23 cellular contexts compared by ENCODE assay signal in genomic region chr13:27133889-27134288, GRCh38.
"Had no signal": no experiment of that assay in that cellular context is flagged by ENCODE, and none has a peak within 500 bp of the region (broad histone marks: within the 10 kb centered on the region; RNA-seq: fewer than 3 reads in every experiment).

No MANE protein-coding gene starts in this region.

- H3K27ac ChIP-seq: coronary artery, epithelial cell of prostate, heart right ventricle, neural progenitor cell, SK-N-MC, thyroid gland, upper lobe of right lung had no signal

- DNase-seq: activated CD4-positive, alpha-beta memory T cell treated with anti-CD3 and anti-CD28 coated beads, Interleukin-2, amount 10 ng/mL, durations not matched to agents 7 days and 5 days; activated CD4-positive, alpha-beta T cell treated with anti-CD3 and anti-CD28 coated beads, Interleukin-2, amount 10 ng/mL, durations not matched to agents 24 days and 14 days; activated CD4-positive, CD25-positive, alpha-beta regulatory T cell; activated gamma-delta T cell; cerebellar nuclear complex; foreskin fibroblast; heart right ventricle; islet precursor cell; left colon; naive B cell; stimulated activated CD4-positive, alpha-beta T cell treated with anti-CD3 and anti-CD28 coated beads, Interleukin-2, amount 100 ng/mL, for 48 hours; stimulated activated CD8-positive, alpha-beta memory T cell treated with anti-CD3 and anti-CD28 coated beads, Interleukin-4, amount 100 ng/mL, for 48 hours; stimulated activated naive CD4-positive, alpha-beta T cell treated with Interleukin-2 at 50 U/mL for 16 hours; substantia nigra; SW 1271; T-helper 17 cell; thyroid gland; upper lobe of right lung had no signal

- H3K4me1 Mint-ChIP-seq: neural progenitor cell had no signal

- H3K4me3 ChIP-seq: coronary artery, heart right ventricle, lung, neural progenitor cell, SK-N-MC, thyroid gland, upper lobe of right lung had no signal

- H3K27me3 ChIP-seq: heart right ventricle, neural progenitor cell, thyroid gland, upper lobe of right lung had no signal

- H3K36me3 ChIP-seq: heart right ventricle, neural progenitor cell, thyroid gland, upper lobe of right lung had no signal

- H3K4me3 Mint-ChIP-seq: activated CD4-positive, alpha-beta memory T cell treated with anti-CD3 and anti-CD28 coated beads, Interleukin-2, amount 10 ng/mL, durations not matched to agents 7 days and 5 days; activated CD4-positive, alpha-beta T cell treated with anti-CD3 and anti-CD28 coated beads, Interleukin-2, amount 10 ng/mL, durations not matched to agents 24 days and 14 days; neural progenitor cell; T-helper 17 cell had no signal

- H3K9me3 ChIP-seq: thyroid gland had no signal

- H3K9ac ChIP-seq: neural progenitor cell had no signal

- H3K4me1 ChIP-seq: neural progenitor cell, thyroid gland had no signal

- H3K27ac Mint-ChIP-seq: activated CD4-positive, alpha-beta memory T cell treated with anti-CD3 and anti-CD28 coated beads, Interleukin-2, amount 10 ng/mL, durations not matched to agents 7 days and 5 days; activated CD4-positive, alpha-beta T cell treated with anti-CD3 and anti-CD28 coated beads, Interleukin-2, amount 10 ng/mL, durations not matched to agents 24 days and 14 days; neural progenitor cell; T-helper 17 cell had no signal

- ATAC-seq: heart right ventricle, left colon, T-helper 17 cell, upper lobe of right lung had no signal

- H3K27me3 Mint-ChIP-seq: activated CD4-positive, alpha-beta memory T cell treated with anti-CD3 and anti-CD28 coated beads, Interleukin-2, amount 10 ng/mL, durations not matched to agents 7 days and 5 days; activated CD4-positive, alpha-beta T cell treated with anti-CD3 and anti-CD28 coated beads, Interleukin-2, amount 10 ng/mL, durations not matched to agents 24 days and 14 days; naive B cell; T-helper 17 cell had no signal
